ENCODE assay signal across 10 cellular contexts in the genomic region with DNA sequence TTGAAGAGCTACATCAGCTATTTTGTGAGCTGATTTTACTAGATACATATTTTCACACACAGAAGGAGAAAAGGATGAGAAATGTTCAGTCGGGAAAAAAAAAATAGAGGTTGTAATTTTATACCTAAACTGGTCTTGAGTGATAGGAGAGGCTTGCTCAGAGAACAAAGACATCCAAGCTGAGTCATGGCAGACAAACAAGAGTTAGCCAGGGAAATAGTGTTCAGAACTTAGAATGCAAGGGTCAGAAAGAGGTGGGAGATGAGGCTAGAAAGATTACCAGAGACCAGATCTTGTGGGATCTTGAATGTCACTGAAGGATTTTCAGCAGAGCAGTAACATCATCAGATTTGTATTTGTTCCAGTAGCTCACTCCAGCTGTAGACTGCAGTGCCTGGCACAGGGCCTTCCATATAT.
DNase-seq lines count a peak whose midpoint lies in the region; ATAC-seq and TF ChIP-seq lines count a peak whose summit lies in the region.
"Had no signal": no experiment of that assay in that cellular context is flagged by ENCODE, and none has a peak within 500 bp of the region (broad histone marks: within the 10 kb centered on the region; RNA-seq: fewer than 3 reads in every experiment).

No MANE protein-coding gene starts in this region.

- H3K36me3 ChIP-seq in PC-3 (ENCODE audit: low read depth, low read length) = peaks cover 10% of the 10 kb centered on the region; the same call in 1 of the 2 replicates

- intact Hi-C loops in PC-3 (cut with micrococcal nuclease) = no loop called here
- intact Hi-C loops in sciatic nerve (cut with DNase I) = no loop called here

- ATAC-seq in PC-3 = peak; percentile 72
- ATAC-seq in activated CD8-positive, alpha-beta memory T cell treated with anti-CD3 and anti-CD28 coated beads, Interleukin-2, amount 10 ng/mL, durations not matched to agents 7 days and 5 days = no peak
- no peak for ATAC-seq in GM19467 (IDR thresholded peaks at IDR 0.05; ENCODE audit: unreplicated experiment)
- ATAC-seq in sciatic nerve = no peak

- no peaks in the 10 kb centered on the region for H4K20me1 ChIP-seq in PC-3 (ENCODE audit: low read length)

- H3K36me3 Mint-ChIP-seq in osteocyte (ENCODE audit: unreplicated experiment) = peaks cover 5% of the 10 kb centered on the region
- peaks cover 6% of the 10 kb centered on the region for H3K36me3 Mint-ChIP-seq in activated CD8-positive, alpha-beta memory T cell treated with anti-CD3 and anti-CD28 coated beads, Interleukin-2, amount 10 ng/mL, durations not matched to agents 7 days and 5 days

- no peaks in the 10 kb centered on the region for H3K27me3 Mint-ChIP-seq in osteocyte (ENCODE audit: unreplicated experiment)
- H3K27me3 Mint-ChIP-seq in activated CD8-positive, alpha-beta memory T cell treated with anti-CD3 and anti-CD28 coated beads, Interleukin-2, amount 10 ng/mL, durations not matched to agents 7 days and 5 days = no peaks in the 10 kb centered on the region

- no peaks in the 10 kb centered on the region for H3K27me3 ChIP-seq in PC-3 (ENCODE audit: low read length)
- H3K27me3 ChIP-seq: sigmoid colon had no signal

- H3K9me2 ChIP-seq in PC-3 (replicated peaks; ENCODE audit: low read length) = no peaks in the 10 kb centered on the region

- CTCF ChIA-PET in PC-3 (lab: Charles Lee) = interaction anchor here (0.6 to 1.1 kb wide), 2 partner anchors 10 to 137 kb away, joined by 3 to 4 read pairs; partner anchors contain the start of gene DIP2B
- CTCF ChIA-PET in activated CD8-positive, alpha-beta memory T cell treated with anti-CD3 and anti-CD28 coated beads, Interleukin-2, amount 10 ng/mL, durations not matched to agents 7 days and 5 days (lab: Charles Lee) = interaction anchor here (1.3 to 8.0 kb wide), 2 partner anchors 15 to 135 kb away, joined by 3 to 135 read pairs; partner anchors contain the start of gene DIP2B

- H3K4me3 Mint-ChIP-seq in osteocyte (ENCODE audit: unreplicated experiment) = no peak overlapping the region
- H3K4me3 Mint-ChIP-seq in activated CD8-positive, alpha-beta memory T cell treated with anti-CD3 and anti-CD28 coated beads, Interleukin-2, amount 10 ng/mL, durations not matched to agents 7 days and 5 days = no peak overlapping the region

- peaks cover 38% of the 10 kb centered on the region for H3K79me2 ChIP-seq in PC-3 (ENCODE audit: low read length)

- POLR2A ChIA-PET in PC-3 (lab: Charles Lee; ENCODE audit: unreplicated experiment) = interaction anchor here (0.6 kb wide), 1 partner anchor 243 kb away, joined by 3 read pairs; no protein-coding TSS in a partner anchor

- H3K27ac ChIP-seq in PC-3 (ENCODE audit: low read length) = peak overlapping the region; percentile 78
- H3K27ac ChIP-seq: sigmoid colon had no signal

- peak overlapping the region; percentile 2; the same call in 1 of the 2 replicates for H3K4me3 ChIP-seq in PC-3 (ENCODE audit: low read length)
- H3K4me3 ChIP-seq in epithelial cell of esophagus (ENCODE audit: low read length) = no peak overlapping the region
- H3K4me3 ChIP-seq: sigmoid colon had no signal

- TF ChIP-seq CTCF in PC-3 (conservative IDR thresholded peaks at IDR 0.05; ENCODE audit: low read depth, low read length) (no peak), epithelial cell of esophagus (IDR thresholded peaks at IDR 0.05; ENCODE audit: insufficient read depth, low read depth, low read length, missing control alignments) (no peak), osteocyte (IDR thresholded peaks at IDR 0.05) (no peak)

- H3K4me1 ChIP-seq in PC-3 (ENCODE audit: insufficient read depth, low read length) = peaks cover 59% of the 10 kb centered on the region

- peaks cover 6% of the 10 kb centered on the region for H3F3A ChIP-seq in PC-3 (ENCODE audit: low read length, unreplicated experiment)

- H3K9ac ChIP-seq in PC-3 (ENCODE audit: low read length) = peak overlapping the region; percentile 6; the same call in 1 of the 2 replicates

- H3K4me1 Mint-ChIP-seq in osteocyte (ENCODE audit: unreplicated experiment) = peaks cover 15% of the 10 kb centered on the region
- H3K4me1 Mint-ChIP-seq in activated CD8-positive, alpha-beta memory T cell treated with anti-CD3 and anti-CD28 coated beads, Interleukin-2, amount 10 ng/mL, durations not matched to agents 7 days and 5 days = peaks cover 20% of the 10 kb centered on the region

- peak overlapping the region; percentile 60 for H3K4me2 ChIP-seq in PC-3 (ENCODE audit: low read length)

- H3K9me3 ChIP-seq in PC-3 (ENCODE audit: low read length) = no peaks in the 10 kb centered on the region
- H3K9me3 ChIP-seq: sigmoid colon had no signal

- no peaks in the 10 kb centered on the region for H3K9me3 Mint-ChIP-seq in osteocyte (ENCODE audit: unreplicated experiment)
- H3K9me3 Mint-ChIP-seq in activated CD8-positive, alpha-beta memory T cell treated with anti-CD3 and anti-CD28 coated beads, Interleukin-2, amount 10 ng/mL, durations not matched to agents 7 days and 5 days (ENCODE audit: low read depth) = no peaks in the 10 kb centered on the region

- H3K27ac Mint-ChIP-seq in osteocyte (ENCODE audit: unreplicated experiment) = peak overlapping the region; percentile 81
- no peak overlapping the region for H3K27ac Mint-ChIP-seq in activated CD8-positive, alpha-beta memory T cell treated with anti-CD3 and anti-CD28 coated beads, Interleukin-2, amount 10 ng/mL, durations not matched to agents 7 days and 5 days

- BruUV-seq in PC-3 (replicated peaks; lab: Mats Ljungman, UMichigan) = TSS peak; percentile 10

- H2AFZ ChIP-seq in PC-3 (ENCODE audit: low read length) = no peak overlapping the region

- peak; percentile 50 for DNase-seq in DMS53 treated with DMSO at 0.1 percent for 48 hours (lab: John Stamatoyannopoulos, UW; ENCODE audit: unreplicated experiment)
- DNase-seq in PC-3 = peak; percentile 79
- peak; percentile 86 for DNase-seq in epithelial cell of esophagus (ENCODE audit: low read depth)
- no peak for DNase-seq in osteocyte (ENCODE audit: extremely low spot score, unreplicated experiment)
- no peak for DNase-seq in activated CD8-positive, alpha-beta memory T cell treated with anti-CD3 and anti-CD28 coated beads, Interleukin-2, amount 10 ng/mL, durations not matched to agents 7 days and 5 days
- DNase-seq in activated T-cell treated with anti-CD3 and anti-CD28 coated beads, Interleukin-2, amount 50 U/mL, for 48 hours = no peak
- no peak for DNase-seq in sciatic nerve (ENCODE audit: low spot score)
- DNase-seq: activated effector memory CD4-positive, alpha-beta T cell treated with anti-CD3 and anti-CD28 coated beads, Interleukin-2, amount 50 U/mL, for 16 hours; sigmoid colon had no signal

Comparison
In these comparisons a context has a peak if more than half of its experiments do, and no peak if none do; other contexts are left out.
1. DNase-seq: peak in DMS53 treated with DMSO at 0.1 percent for 48 hours (single experiment), PC-3 (single experiment) and epithelial cell of esophagus (single experiment); none in osteocyte (single experiment), activated CD8-positive, alpha-beta memory T cell treated with anti-CD3 and anti-CD28 coated beads, Interleukin-2, amount 10 ng/mL, durations not matched to agents 7 days and 5 days (single experiment), activated T-cell treated with anti-CD3 and anti-CD28 coated beads, Interleukin-2, amount 50 U/mL, for 48 hours (0 of 2) and sciatic nerve (single experiment).